Comparison of ENCODE assay signal across 1 cellular context in the genomic region with DNA sequence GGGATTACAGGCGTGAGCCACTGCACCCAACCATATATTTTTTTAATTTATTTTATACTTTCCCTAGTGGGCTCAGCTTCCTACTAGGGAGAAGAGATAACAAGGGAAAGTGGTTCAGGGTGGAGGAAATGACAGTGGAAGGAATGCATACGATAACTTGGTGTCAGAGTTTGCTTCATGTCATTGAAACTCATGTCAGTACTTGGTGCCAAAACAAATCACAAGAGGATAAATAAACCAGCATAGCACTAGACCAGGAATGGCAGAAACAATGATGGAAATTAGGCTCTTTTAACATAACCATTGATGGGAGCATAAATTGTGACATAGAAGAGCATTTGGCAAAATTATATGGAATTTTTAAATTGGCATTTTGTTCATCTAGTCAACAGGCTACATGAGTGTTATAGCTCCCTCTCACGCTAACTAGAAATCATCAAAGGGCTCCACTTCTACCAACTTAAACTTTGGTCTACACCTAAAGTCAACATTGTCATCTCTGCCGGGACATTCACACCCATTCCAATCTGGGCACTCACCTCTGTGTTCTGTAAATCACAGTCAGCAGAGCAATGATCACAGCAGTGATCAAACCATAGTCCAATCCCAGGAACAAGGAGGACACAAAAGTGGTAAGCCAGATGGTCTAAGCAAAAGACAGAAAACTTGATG.
TF ChIP-seq lines count a peak whose summit lies in the region.

No MANE protein-coding gene starts in this region.

TF ChIP-seq in HepG2, 621 proteins besides CTCF, POLR2A, EP300 and RAD21 (continued from another document):
- TF ChIP-seq, protein P1, sequence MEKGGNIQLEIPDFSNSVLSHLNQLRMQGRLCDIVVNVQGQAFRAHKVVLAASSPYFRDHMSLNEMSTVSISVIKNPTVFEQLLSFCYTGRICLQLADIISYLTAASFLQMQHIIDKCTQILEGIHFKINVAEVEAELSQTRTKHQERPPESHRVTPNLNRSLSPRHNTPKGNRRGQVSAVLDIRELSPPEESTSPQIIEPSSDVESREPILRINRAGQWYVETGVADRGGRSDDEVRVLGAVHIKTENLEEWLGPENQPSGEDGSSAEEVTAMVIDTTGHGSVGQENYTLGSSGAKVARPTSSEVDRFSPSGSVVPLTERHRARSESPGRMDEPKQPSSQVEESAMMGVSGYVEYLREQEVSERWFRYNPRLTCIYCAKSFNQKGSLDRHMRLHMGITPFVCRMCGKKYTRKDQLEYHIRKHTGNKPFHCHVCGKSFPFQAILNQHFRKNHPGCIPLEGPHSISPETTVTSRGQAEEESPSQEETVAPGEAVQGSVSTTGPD (CRISPR knock-in tag; IDR thresholded peaks at IDR 0.05), result no peak
- TF ChIP-seq, protein P2, sequence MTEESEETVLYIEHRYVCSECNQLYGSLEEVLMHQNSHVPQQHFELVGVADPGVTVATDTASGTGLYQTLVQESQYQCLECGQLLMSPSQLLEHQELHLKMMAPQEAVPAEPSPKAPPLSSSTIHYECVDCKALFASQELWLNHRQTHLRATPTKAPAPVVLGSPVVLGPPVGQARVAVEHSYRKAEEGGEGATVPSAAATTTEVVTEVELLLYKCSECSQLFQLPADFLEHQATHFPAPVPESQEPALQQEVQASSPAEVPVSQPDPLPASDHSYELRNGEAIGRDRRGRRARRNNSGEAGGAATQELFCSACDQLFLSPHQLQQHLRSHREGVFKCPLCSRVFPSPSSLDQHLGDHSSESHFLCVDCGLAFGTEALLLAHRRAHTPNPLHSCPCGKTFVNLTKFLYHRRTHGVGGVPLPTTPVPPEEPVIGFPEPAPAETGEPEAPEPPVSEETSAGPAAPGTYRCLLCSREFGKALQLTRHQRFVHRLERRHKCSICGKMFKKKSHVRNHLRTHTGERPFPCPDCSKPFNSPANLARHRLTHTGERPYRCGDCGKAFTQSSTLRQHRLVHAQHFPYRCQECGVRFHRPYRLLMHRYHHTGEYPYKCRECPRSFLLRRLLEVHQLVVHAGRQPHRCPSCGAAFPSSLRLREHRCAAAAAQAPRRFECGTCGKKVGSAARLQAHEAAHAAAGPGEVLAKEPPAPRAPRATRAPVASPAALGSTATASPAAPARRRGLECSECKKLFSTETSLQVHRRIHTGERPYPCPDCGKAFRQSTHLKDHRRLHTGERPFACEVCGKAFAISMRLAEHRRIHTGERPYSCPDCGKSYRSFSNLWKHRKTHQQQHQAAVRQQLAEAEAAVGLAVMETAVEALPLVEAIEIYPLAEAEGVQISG (CRISPR knock-in tag; IDR thresholded peaks at IDR 0.05), result no peak
- TF ChIP-seq GPN1 (CRISPR knock-in tag; IDR thresholded peaks at IDR 0.05; ENCODE audit: borderline replicate concordance) (no peak), MAF1 (CRISPR knock-in tag; IDR thresholded peaks at IDR 0.05; ENCODE audit: borderline replicate concordance) (no peak), ZBTB20 (CRISPR knock-in tag; IDR thresholded peaks at IDR 0.05; ENCODE audit: borderline replicate concordance, low read depth) (peak; percentile 75; the same call in 1 of the 2 replicates), FOXK2 (IDR thresholded peaks at IDR 0.05) (0 out of 2 replicates have a peak, but pooled peaks have one; percentile 6), SKI (IDR thresholded peaks at IDR 0.05; ENCODE audit: partially characterized antibody) (peak; percentile 42)
- TF ChIP-seq, protein P3, sequence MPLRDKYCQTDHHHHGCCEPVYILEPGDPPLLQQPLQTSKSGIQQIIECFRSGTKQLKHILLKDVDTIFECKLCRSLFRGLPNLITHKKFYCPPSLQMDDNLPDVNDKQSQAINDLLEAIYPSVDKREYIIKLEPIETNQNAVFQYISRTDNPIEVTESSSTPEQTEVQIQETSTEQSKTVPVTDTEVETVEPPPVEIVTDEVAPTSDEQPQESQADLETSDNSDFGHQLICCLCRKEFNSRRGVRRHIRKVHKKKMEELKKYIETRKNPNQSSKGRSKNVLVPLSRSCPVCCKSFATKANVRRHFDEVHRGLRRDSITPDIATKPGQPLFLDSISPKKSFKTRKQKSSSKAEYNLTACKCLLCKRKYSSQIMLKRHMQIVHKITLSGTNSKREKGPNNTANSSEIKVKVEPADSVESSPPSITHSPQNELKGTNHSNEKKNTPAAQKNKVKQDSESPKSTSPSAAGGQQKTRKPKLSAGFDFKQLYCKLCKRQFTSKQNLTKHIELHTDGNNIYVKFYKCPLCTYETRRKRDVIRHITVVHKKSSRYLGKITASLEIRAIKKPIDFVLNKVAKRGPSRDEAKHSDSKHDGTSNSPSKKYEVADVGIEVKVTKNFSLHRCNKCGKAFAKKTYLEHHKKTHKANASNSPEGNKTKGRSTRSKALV (CRISPR knock-in tag; IDR thresholded peaks at IDR 0.05), result peak; percentile 67; the same call in 1 of the 2 replicates
